In genomic region chr7:50336909-50337703, GRCh38 we compare ENCODE assay signal across 16 cellular contexts. TPM values are rescaled to one million over a fixed set of nuclear protein-coding genes. Genes with fewer than 3 reads are reported as not detected.
DNase-seq lines count a peak whose midpoint lies in the region; ATAC-seq and TF ChIP-seq lines count a peak whose summit lies in the region.
"Had no signal": no experiment of that assay in that cellular context is flagged by ENCODE, and none has a peak within 500 bp of the region (broad histone marks: within the 10 kb centered on the region; RNA-seq: fewer than 3 reads in every experiment).

No MANE protein-coding gene starts in this region.

- no peaks in the 10 kb centered on the region for H3K9me3 Mint-ChIP-seq in CD14-positive monocyte
- no peaks in the 10 kb centered on the region for H3K9me3 Mint-ChIP-seq in naive thymus-derived CD8-positive, alpha-beta T cell
- H3K9me3 Mint-ChIP-seq: GM23338, neural progenitor cell had no signal

- H3K27ac Mint-ChIP-seq in CD14-positive monocyte, result peak overlapping the region in 5 of 7 donors; percentile 78 to 91 (median 84)
- H3K27ac Mint-ChIP-seq in naive thymus-derived CD8-positive, alpha-beta T cell, result no peak overlapping the region
- H3K27ac Mint-ChIP-seq: GM23338, neural progenitor cell had no signal

- H3K4me3 Mint-ChIP-seq in CD14-positive monocyte, result no peak overlapping the region
- H3K4me3 Mint-ChIP-seq in naive thymus-derived CD8-positive, alpha-beta T cell, result no peak overlapping the region
- H3K4me3 Mint-ChIP-seq: GM23338, neural progenitor cell had no signal

- H3K27ac ChIP-seq in HL-60 (replicated peaks) (peak overlapping the region; percentile 92), right atrium auricular region (no peak overlapping the region)
- H3K27ac ChIP-seq: neural progenitor cell had no signal

- no peak for TF ChIP-seq CTCF in CD14-positive monocyte (IDR thresholded peaks at IDR 0.05)
- TF ChIP-seq CTCF in HL-60 (IDR thresholded peaks at IDR 0.05; ENCODE audit: insufficient read depth, low read length), result no peak
- no peak for TF ChIP-seq CTCF in right atrium auricular region (IDR thresholded peaks at IDR 0.05)

- no peaks in the 10 kb centered on the region for H3K36me3 ChIP-seq in right atrium auricular region
- H3K36me3 ChIP-seq: gastroesophageal sphincter, neural progenitor cell had no signal

- H3K27me3 ChIP-seq in HL-60 (ENCODE audit: insufficient read depth, poor library complexity, severe bottlenecking) (no peaks in the 10 kb centered on the region), right atrium auricular region (no peaks in the 10 kb centered on the region)
- H3K27me3 ChIP-seq: neural progenitor cell had no signal

- DNase-seq in CD14-positive monocyte (ENCODE audit: low spot score), result no peak
- DNase-seq in HL-60 (ENCODE audit: low read depth in 1 of 2, low spot score in 1 of 2), result no peak
- peak; percentile 70 for DNase-seq in activated CD8-positive, alpha-beta memory T cell treated with anti-CD3 and anti-CD28 coated beads, Interleukin-2, amount 50 U/mL, for 48 hours
- DNase-seq in naive thymus-derived CD8-positive, alpha-beta T cell, result peak in 2 of 10 donors; percentile 6 to 45
- DNase-seq in stimulated activated CD4-positive, alpha-beta T cell treated with anti-CD3 and anti-CD28 coated beads, Interleukin-4, amount 100 ng/mL, for 1 hour, result no peak
- no peak for DNase-seq in HUDEP-2 (lab: John Stamatoyannopoulos, UW; ENCODE audit: unreplicated experiment in 76 of 76)
- no peak for DNase-seq in right atrium auricular region (ENCODE audit: low spot score)
- DNase-seq: caudate nucleus, DMS79 treated with DMSO at 0.1 percent for 48 hours, NCI-H2227 treated with DMSO at 0.1 percent for 48 hours, retina had no signal

- intact Hi-C loops in CD14-positive monocyte (cut with micrococcal nuclease), result no loop called here

- POLR2A ChIA-PET in naive thymus-derived CD8-positive, alpha-beta T cell (lab: Charles Lee), result interaction anchor here (0.6 to 44.8 kb wide), 8 partner anchors 20 to 194 kb away, joined by 3 to 1553 read pairs (median 4); partner anchors contain the start of gene IKZF1

- no peaks in the 10 kb centered on the region for H3K27me3 Mint-ChIP-seq in CD14-positive monocyte (ENCODE audit: low read depth in 3 of 3)
- H3K27me3 Mint-ChIP-seq in naive thymus-derived CD8-positive, alpha-beta T cell, result no peaks in the 10 kb centered on the region

- no peak overlapping the region for H3K4me3 ChIP-seq in HL-60 (replicated peaks; ENCODE audit: insufficient read depth, low read length)
- no peak overlapping the region for H3K4me3 ChIP-seq in right atrium auricular region
- H3K4me3 ChIP-seq: gastroesophageal sphincter, GM23338, neural progenitor cell had no signal

- H3K36me3 Mint-ChIP-seq in CD14-positive monocyte, result peaks cover 27 to 40% of the 10 kb centered on the region in 2 donors
- H3K36me3 Mint-ChIP-seq in naive thymus-derived CD8-positive, alpha-beta T cell, result peaks cover 0 to 22% (median 5%) of the 10 kb centered on the region in 3 donors
- H3K36me3 Mint-ChIP-seq: neural progenitor cell had no signal

- peak; percentile 4 to 38 for ATAC-seq in naive thymus-derived CD8-positive, alpha-beta T cell
- no peak for ATAC-seq in HG03571 (IDR thresholded peaks at IDR 0.05; ENCODE audit: unreplicated experiment)
- ATAC-seq: gastroesophageal sphincter had no signal

- no peaks in the 10 kb centered on the region for H3K9me3 ChIP-seq in right atrium auricular region
- H3K9me3 ChIP-seq: gastroesophageal sphincter had no signal

- no peaks in the 10 kb centered on the region for H3K4me1 ChIP-seq in right atrium auricular region
- H3K4me1 ChIP-seq: gastroesophageal sphincter had no signal

- H3K4me1 Mint-ChIP-seq in CD14-positive monocyte, result peaks cover 57% of the 10 kb centered on the region
- H3K4me1 Mint-ChIP-seq in naive thymus-derived CD8-positive, alpha-beta T cell, result peaks cover 0 to 45% (median 26%) of the 10 kb centered on the region in 4 donors

RNA-seq across cellular contexts. Expression of gene IKZF1, which starts 32.6 kb away (rescaled TPM):
- polyA plus RNA-seq in CD14-positive monocyte, result 10 to 100 TPM; 38.4 to 80.2 TPM
- 100 to 1,000 TPM; 416 to 435 TPM for total RNA-seq in naive thymus-derived CD8-positive, alpha-beta T cell
- polyA plus RNA-seq in naive thymus-derived CD8-positive, alpha-beta T cell, result 100 to 1,000 TPM; 145 to 257 (median 209) TPM
- 1 to 10 TPM; 1.7 to 9.7 TPM for total RNA-seq in right atrium auricular region
- total RNA-seq: HepG2 had no signal
- polyA plus RNA-seq: HepG2 had no signal

Comparison
In these comparisons a context has a peak if more than half of its experiments do, and no peak if none do; other contexts are left out.
1. H3K27ac Mint-ChIP-seq: peak in CD14-positive monocyte (5 of 7); none in naive thymus-derived CD8-positive, alpha-beta T cell (0 of 10).
2. RNA of gene IKZF1, which starts 32.6 kb away (total RNA-seq): 416 to 435 TPM in naive thymus-derived CD8-positive, alpha-beta T cell; 1.7 to 9.7 TPM in right atrium auricular region; every median in the first group is over 10 times any median in the second.